ENCODE assay signal across 1 cellular context in the genomic region with DNA sequence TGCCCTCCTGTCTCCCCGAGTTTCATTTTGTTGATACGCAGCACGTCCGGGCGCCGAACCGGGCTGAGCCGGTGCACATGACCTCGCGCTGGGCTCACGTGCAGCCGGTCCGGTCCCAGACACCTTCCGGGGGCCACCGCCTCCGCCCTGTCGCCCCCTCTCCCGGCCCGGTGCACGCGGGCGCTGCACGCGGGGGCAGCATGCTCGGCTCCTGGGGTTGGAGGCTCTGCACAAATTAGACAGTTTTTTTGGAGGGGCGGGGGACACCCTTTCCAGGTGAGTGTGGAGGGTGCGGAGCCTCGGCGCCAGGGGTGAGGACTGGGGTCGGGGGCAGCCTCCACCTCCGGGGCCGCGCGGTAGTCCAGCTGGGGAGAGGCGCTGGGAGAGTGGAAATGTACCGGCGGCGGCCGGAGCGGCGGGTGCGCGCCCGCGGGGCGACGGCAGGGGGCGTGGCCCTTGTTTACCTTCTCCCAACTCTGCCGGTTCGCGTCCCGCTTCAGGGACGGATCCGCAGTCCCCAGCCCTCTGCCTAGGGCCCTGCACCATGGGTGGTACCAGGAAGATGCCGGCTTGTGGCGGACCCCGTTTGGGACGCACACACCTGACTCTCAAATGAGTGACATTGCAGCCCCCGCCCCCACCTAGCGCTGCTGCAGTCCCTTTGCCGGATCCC.
TF ChIP-seq lines count a peak whose summit lies in the region.

No MANE protein-coding gene starts in this region.

TF ChIP-seq in HepG2, 621 proteins besides CTCF, POLR2A, EP300 and RAD21 (continued from another document and continues in another):
- TF ChIP-seq, protein P1, sequence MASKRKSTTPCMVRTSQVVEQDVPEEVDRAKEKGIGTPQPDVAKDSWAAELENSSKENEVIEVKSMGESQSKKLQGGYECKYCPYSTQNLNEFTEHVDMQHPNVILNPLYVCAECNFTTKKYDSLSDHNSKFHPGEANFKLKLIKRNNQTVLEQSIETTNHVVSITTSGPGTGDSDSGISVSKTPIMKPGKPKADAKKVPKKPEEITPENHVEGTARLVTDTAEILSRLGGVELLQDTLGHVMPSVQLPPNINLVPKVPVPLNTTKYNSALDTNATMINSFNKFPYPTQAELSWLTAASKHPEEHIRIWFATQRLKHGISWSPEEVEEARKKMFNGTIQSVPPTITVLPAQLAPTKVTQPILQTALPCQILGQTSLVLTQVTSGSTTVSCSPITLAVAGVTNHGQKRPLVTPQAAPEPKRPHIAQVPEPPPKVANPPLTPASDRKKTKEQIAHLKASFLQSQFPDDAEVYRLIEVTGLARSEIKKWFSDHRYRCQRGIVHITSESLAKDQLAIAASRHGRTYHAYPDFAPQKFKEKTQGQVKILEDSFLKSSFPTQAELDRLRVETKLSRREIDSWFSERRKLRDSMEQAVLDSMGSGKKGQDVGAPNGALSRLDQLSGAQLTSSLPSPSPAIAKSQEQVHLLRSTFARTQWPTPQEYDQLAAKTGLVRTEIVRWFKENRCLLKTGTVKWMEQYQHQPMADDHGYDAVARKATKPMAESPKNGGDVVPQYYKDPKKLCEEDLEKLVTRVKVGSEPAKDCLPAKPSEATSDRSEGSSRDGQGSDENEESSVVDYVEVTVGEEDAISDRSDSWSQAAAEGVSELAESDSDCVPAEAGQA (IDR thresholded peaks at IDR 0.05; ENCODE audit: low read depth): no peak
- TF ChIP-seq, protein P1 (CRISPR knock-in tag; IDR thresholded peaks at IDR 0.05; ENCODE audit: borderline replicate concordance): no peak
- TF ChIP-seq ZNF251 (CRISPR knock-in tag; IDR thresholded peaks at IDR 0.05): no peak
- no peak for TF ChIP-seq ZNF737 (CRISPR knock-in tag; IDR thresholded peaks at IDR 0.05; ENCODE audit: borderline replicate concordance)
- no peak for TF ChIP-seq GTF3A (CRISPR knock-in tag; conservative IDR thresholded peaks at IDR 0.05)
- TF ChIP-seq, protein P2, sequence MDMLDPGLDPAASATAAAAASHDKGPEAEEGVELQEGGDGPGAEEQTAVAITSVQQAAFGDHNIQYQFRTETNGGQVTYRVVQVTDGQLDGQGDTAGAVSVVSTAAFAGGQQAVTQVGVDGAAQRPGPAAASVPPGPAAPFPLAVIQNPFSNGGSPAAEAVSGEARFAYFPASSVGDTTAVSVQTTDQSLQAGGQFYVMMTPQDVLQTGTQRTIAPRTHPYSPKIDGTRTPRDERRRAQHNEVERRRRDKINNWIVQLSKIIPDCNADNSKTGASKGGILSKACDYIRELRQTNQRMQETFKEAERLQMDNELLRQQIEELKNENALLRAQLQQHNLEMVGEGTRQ (IDR thresholded peaks at IDR 0.05; ENCODE audit: low read depth, low read length): no peak
- TF ChIP-seq, protein P2 (CRISPR knock-in tag; IDR thresholded peaks at IDR 0.05; ENCODE audit: borderline replicate concordance): 0 out of 2 replicates have a peak, but pooled peaks have one; percentile 52
- TF ChIP-seq, protein P3, sequence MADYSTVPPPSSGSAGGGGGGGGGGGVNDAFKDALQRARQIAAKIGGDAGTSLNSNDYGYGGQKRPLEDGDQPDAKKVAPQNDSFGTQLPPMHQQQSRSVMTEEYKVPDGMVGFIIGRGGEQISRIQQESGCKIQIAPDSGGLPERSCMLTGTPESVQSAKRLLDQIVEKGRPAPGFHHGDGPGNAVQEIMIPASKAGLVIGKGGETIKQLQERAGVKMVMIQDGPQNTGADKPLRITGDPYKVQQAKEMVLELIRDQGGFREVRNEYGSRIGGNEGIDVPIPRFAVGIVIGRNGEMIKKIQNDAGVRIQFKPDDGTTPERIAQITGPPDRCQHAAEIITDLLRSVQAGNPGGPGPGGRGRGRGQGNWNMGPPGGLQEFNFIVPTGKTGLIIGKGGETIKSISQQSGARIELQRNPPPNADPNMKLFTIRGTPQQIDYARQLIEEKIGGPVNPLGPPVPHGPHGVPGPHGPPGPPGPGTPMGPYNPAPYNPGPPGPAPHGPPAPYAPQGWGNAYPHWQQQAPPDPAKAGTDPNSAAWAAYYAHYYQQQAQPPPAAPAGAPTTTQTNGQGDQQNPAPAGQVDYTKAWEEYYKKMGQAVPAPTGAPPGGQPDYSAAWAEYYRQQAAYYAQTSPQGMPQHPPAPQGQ (CRISPR knock-in tag; IDR thresholded peaks at IDR 0.05; ENCODE audit: borderline replicate concordance): 0 out of 2 replicates have a peak, but pooled peaks have one; percentile 57
- no peak for TF ChIP-seq JUNB (CRISPR knock-in tag; IDR thresholded peaks at IDR 0.05; ENCODE audit: borderline replicate concordance)
- TF ChIP-seq ZNF773 (CRISPR knock-in tag; IDR thresholded peaks at IDR 0.05; ENCODE audit: borderline replicate concordance): peak; percentile 70; the same call in 1 of the 2 replicates
- TF ChIP-seq NFYB (CRISPR knock-in tag; IDR thresholded peaks at IDR 0.05): no peak
- no peak for TF ChIP-seq ZNF652 (CRISPR knock-in tag; IDR thresholded peaks at IDR 0.05; ENCODE audit: borderline replicate concordance, low read depth)
- TF ChIP-seq NFE2 (CRISPR knock-in tag; IDR thresholded peaks at IDR 0.05): no peak
- no peak for TF ChIP-seq SKI (IDR thresholded peaks at IDR 0.05; ENCODE audit: partially characterized antibody)
- no peak for TF ChIP-seq ZNF160 (CRISPR knock-in tag; IDR thresholded peaks at IDR 0.05)
- no peak for TF ChIP-seq PRPF4 (IDR thresholded peaks at IDR 0.05; ENCODE audit: low read depth, low read length, poor library complexity, severe bottlenecking)
- TF ChIP-seq ATRX (CRISPR knock-in tag; IDR thresholded peaks at IDR 0.05; ENCODE audit: borderline replicate concordance): no peak
- TF ChIP-seq ZNF207 (IDR thresholded peaks at IDR 0.05; ENCODE audit: borderline replicate concordance): no peak
- TF ChIP-seq, protein P4, sequence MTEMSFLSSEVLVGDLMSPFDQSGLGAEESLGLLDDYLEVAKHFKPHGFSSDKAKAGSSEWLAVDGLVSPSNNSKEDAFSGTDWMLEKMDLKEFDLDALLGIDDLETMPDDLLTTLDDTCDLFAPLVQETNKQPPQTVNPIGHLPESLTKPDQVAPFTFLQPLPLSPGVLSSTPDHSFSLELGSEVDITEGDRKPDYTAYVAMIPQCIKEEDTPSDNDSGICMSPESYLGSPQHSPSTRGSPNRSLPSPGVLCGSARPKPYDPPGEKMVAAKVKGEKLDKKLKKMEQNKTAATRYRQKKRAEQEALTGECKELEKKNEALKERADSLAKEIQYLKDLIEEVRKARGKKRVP (CRISPR knock-in tag; IDR thresholded peaks at IDR 0.05): no peak; a peak in 1 of 4 replicates
- TF ChIP-seq ARHGAP35 (CRISPR knock-in tag; IDR thresholded peaks at IDR 0.05; ENCODE audit: borderline replicate concordance): no peak; the same call in 1 of the 2 replicates
- TF ChIP-seq, protein P5, sequence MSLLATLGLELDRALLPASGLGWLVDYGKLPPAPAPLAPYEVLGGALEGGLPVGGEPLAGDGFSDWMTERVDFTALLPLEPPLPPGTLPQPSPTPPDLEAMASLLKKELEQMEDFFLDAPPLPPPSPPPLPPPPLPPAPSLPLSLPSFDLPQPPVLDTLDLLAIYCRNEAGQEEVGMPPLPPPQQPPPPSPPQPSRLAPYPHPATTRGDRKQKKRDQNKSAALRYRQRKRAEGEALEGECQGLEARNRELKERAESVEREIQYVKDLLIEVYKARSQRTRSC (CRISPR knock-in tag; IDR thresholded peaks at IDR 0.05; ENCODE audit: low read depth): no peak
- 0 out of 2 replicates have a peak, but pooled peaks have one; percentile 51 for TF ChIP-seq AHR (CRISPR knock-in tag; IDR thresholded peaks at IDR 0.05)
- TF ChIP-seq ZNF766 (CRISPR knock-in tag; IDR thresholded peaks at IDR 0.05; ENCODE audit: borderline replicate concordance): no peak; the same call in 1 of the 2 replicates
- TF ChIP-seq ZNF333 (CRISPR knock-in tag; IDR thresholded peaks at IDR 0.05; ENCODE audit: borderline replicate concordance): peak; percentile 73; the same call in 1 of the 2 replicates
- TF ChIP-seq ZMYM3 (CRISPR knock-in tag; IDR thresholded peaks at IDR 0.05): 0 out of 2 replicates have a peak, but pooled peaks have one; percentile 43
- peak; percentile 77; the same call in 1 of the 2 replicates for TF ChIP-seq SIN3A (IDR thresholded peaks at IDR 0.05; ENCODE audit: borderline replicate concordance, low read depth, low read length)
- 0 out of 2 replicates have a peak, but pooled peaks have one; percentile 2 for TF ChIP-seq ZNF564 (CRISPR knock-in tag; IDR thresholded peaks at IDR 0.05)
- TF ChIP-seq PAX8 (CRISPR knock-in tag; IDR thresholded peaks at IDR 0.05; ENCODE audit: borderline replicate concordance): no peak
- TF ChIP-seq ZNF354B (CRISPR knock-in tag; IDR thresholded peaks at IDR 0.05): no peak
- no peak for TF ChIP-seq CAMTA2 (CRISPR knock-in tag; IDR thresholded peaks at IDR 0.05; ENCODE audit: borderline replicate concordance)
- peak; percentile 53; the same call in 1 of the 2 replicates for TF ChIP-seq RFXAP (CRISPR knock-in tag; IDR thresholded peaks at IDR 0.05; ENCODE audit: borderline replicate concordance)
- TF ChIP-seq, protein P6, sequence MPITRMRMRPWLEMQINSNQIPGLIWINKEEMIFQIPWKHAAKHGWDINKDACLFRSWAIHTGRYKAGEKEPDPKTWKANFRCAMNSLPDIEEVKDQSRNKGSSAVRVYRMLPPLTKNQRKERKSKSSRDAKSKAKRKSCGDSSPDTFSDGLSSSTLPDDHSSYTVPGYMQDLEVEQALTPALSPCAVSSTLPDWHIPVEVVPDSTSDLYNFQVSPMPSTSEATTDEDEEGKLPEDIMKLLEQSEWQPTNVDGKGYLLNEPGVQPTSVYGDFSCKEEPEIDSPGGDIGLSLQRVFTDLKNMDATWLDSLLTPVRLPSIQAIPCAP (CRISPR knock-in tag; IDR thresholded peaks at IDR 0.05; ENCODE audit: low read depth): no peak
- TF ChIP-seq SRF (IDR thresholded peaks at IDR 0.05; ENCODE audit: low read depth, low read length): no peak
- TF ChIP-seq ZNF644 (CRISPR knock-in tag; IDR thresholded peaks at IDR 0.05; ENCODE audit: low read depth): no peak
- TF ChIP-seq ZNF563 (CRISPR knock-in tag; IDR thresholded peaks at IDR 0.05): no peak; the same call in 1 of the 2 replicates
- TF ChIP-seq, protein P7, sequence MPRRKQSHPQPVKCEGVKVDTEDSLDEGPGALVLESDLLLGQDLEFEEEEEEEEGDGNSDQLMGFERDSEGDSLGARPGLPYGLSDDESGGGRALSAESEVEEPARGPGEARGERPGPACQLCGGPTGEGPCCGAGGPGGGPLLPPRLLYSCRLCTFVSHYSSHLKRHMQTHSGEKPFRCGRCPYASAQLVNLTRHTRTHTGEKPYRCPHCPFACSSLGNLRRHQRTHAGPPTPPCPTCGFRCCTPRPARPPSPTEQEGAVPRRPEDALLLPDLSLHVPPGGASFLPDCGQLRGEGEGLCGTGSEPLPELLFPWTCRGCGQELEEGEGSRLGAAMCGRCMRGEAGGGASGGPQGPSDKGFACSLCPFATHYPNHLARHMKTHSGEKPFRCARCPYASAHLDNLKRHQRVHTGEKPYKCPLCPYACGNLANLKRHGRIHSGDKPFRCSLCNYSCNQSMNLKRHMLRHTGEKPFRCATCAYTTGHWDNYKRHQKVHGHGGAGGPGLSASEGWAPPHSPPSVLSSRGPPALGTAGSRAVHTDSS (CRISPR knock-in tag; conservative IDR thresholded peaks at IDR 0.05): no peak
- no peak for TF ChIP-seq ZKSCAN5 (CRISPR knock-in tag; IDR thresholded peaks at IDR 0.05)
- TF ChIP-seq, protein P8, sequence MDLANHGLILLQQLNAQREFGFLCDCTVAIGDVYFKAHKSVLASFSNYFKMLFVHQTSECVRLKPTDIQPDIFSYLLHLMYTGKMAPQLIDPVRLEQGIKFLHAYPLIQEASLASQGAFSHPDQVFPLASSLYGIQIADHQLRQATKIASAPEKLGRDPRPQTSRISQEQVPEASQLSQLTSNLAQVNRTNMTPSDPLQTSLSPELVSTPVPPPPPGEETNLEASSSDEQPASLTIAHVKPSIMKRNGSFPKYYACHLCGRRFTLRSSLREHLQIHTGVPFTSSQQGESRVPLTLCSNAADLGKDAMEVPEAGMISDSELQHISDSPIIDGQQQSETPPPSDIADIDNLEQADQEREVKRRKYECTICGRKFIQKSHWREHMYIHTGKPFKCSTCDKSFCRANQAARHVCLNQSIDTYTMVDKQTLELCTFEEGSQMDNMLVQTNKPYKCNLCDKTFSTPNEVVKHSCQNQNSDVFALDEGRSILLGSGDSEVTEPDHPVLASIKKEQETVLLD (CRISPR knock-in tag; IDR thresholded peaks at IDR 0.05; ENCODE audit: low read depth): peak; percentile 88
- peak; percentile 74; the same call in 1 of the 2 replicates for TF ChIP-seq ZNF816 (CRISPR knock-in tag; IDR thresholded peaks at IDR 0.05; ENCODE audit: borderline replicate concordance)
- TF ChIP-seq YY1 (IDR thresholded peaks at IDR 0.05; ENCODE audit: insufficient read depth, insufficient replicate concordance, low read depth, low read length): peak; percentile 29
- TF ChIP-seq ZNF24 (IDR thresholded peaks at IDR 0.05): no peak
- no peak for TF ChIP-seq TOE1 (CRISPR knock-in tag; IDR thresholded peaks at IDR 0.05)
- no peak for TF ChIP-seq HDAC6 (IDR thresholded peaks at IDR 0.05; ENCODE audit: low read depth, low read length)
- TF ChIP-seq KLF16 (CRISPR knock-in tag; IDR thresholded peaks at IDR 0.05): peak in 1 of 2 experiments; percentile 81; a peak in 2 of 4 replicates
- no peak for TF ChIP-seq ZNF496 (CRISPR knock-in tag; IDR thresholded peaks at IDR 0.05; ENCODE audit: insufficient replicate concordance)
- TF ChIP-seq, protein P9, sequence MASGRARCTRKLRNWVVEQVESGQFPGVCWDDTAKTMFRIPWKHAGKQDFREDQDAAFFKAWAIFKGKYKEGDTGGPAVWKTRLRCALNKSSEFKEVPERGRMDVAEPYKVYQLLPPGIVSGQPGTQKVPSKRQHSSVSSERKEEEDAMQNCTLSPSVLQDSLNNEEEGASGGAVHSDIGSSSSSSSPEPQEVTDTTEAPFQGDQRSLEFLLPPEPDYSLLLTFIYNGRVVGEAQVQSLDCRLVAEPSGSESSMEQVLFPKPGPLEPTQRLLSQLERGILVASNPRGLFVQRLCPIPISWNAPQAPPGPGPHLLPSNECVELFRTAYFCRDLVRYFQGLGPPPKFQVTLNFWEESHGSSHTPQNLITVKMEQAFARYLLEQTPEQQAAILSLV (CRISPR knock-in tag; IDR thresholded peaks at IDR 0.05; ENCODE audit: borderline replicate concordance): no peak
